Comparison of ENCODE assay signal across 19 cellular contexts in genomic region chrX:45056428-45057145, GRCh38.
DNase-seq lines count a peak whose midpoint lies in the region; ATAC-seq and TF ChIP-seq lines count a peak whose summit lies in the region.
"Had no signal": no experiment of that assay in that cellular context is flagged by ENCODE, and none has a peak within 500 bp of the region (broad histone marks: within the 10 kb centered on the region; RNA-seq: fewer than 3 reads in every experiment).

No MANE protein-coding gene starts in this region.

- no peak overlapping the region for H2BK15ac ChIP-seq in H9 (ENCODE audit: low read depth, low read length)

- H2AK5ac ChIP-seq in H9 (ENCODE audit: insufficient read length, low read length), result no peak overlapping the region

- H3K27ac Mint-ChIP-seq in activated T-helper 17 cell treated with anti-CD3 and anti-CD28 coated beads, Interleukin-2, amount 50 U/mL, for 72 hours, result peak overlapping the region; percentile 34
- H3K27ac Mint-ChIP-seq in H9, result peak overlapping the region in 1 of 3 experiments; percentile 56; a peak in 2 of 7 replicates
- H3K27ac Mint-ChIP-seq: dendritic cell treated with granulocyte-macrophage colony-stimulating factor and Interleukin-4, amounts not matched to agents 40 ng/mL and 50 ng/mL, for 4 days had no signal

- no peak overlapping the region for H3K9ac ChIP-seq in H9 (ENCODE audit: extremely low read depth, insufficient read length, low read length)

- no peak overlapping the region for H3T11ph ChIP-seq in H9 (ENCODE audit: low read length)

- no peak overlapping the region for H3K4me3 Mint-ChIP-seq in activated T-helper 17 cell treated with anti-CD3 and anti-CD28 coated beads, Interleukin-2, amount 50 U/mL, for 72 hours
- no peak overlapping the region for H3K4me3 Mint-ChIP-seq in H9
- H3K4me3 Mint-ChIP-seq: dendritic cell treated with granulocyte-macrophage colony-stimulating factor and Interleukin-4, amounts not matched to agents 40 ng/mL and 50 ng/mL, for 4 days; naive B cell had no signal

- no CpG with 5 or more reads among the region's 2 CpGs for WGBS in H9 (ENCODE audit: extremely low coverage, insufficient read length, low lambda C conversion rate)

- no peak overlapping the region for H3K56ac ChIP-seq in H9 (ENCODE audit: insufficient read length, low read depth, low read length)

- H3K79me1 ChIP-seq in H9 (ENCODE audit: insufficient read depth, low read depth, low read length, poor library complexity, severe bottlenecking), result peaks cover 2% of the 10 kb centered on the region

- H3K36me3 Mint-ChIP-seq in activated T-helper 17 cell treated with anti-CD3 and anti-CD28 coated beads, Interleukin-2, amount 50 U/mL, for 72 hours (ENCODE audit: low read depth), result peaks cover 45% of the 10 kb centered on the region
- H3K36me3 Mint-ChIP-seq in H9 (ENCODE audit: insufficient read depth in 1 of 3, low read depth in 3 of 3), result peaks cover 7 to 35% (median 32%) of the 10 kb centered on the region in 3 experiments; a peak in 6 of 7 replicates

- no peaks in the 10 kb centered on the region for H4K20me1 ChIP-seq in H9 (ENCODE audit: control insufficient read depth, insufficient read depth, insufficient read length)

- no peak for ATAC-seq in activated T-helper 17 cell treated with anti-CD3 and anti-CD28 coated beads, Interleukin-2, amount 50 U/mL, for 72 hours (replicated peaks)
- ATAC-seq: gastrocnemius medialis had no signal

- DNase-seq in AG09309 (ENCODE audit: low read depth), result peak; percentile 24
- peak; percentile 22 for DNase-seq in G401 (ENCODE audit: low spot score)
- peak; percentile 12 for DNase-seq in iris pigment epithelial cell (ENCODE audit: low read depth)
- DNase-seq in stimulated activated CD4-positive, alpha-beta T cell treated with anti-CD3 and anti-CD28 coated beads, Interleukin-1b, Interleukin-23, amount 100 ng/mL, for 48 hours, result no peak
- DNase-seq in H9, result no peak
- DNase-seq in UCSD-AML1 (lab: John Stamatoyannopoulos, UW; ENCODE audit: unreplicated experiment), result no peak
- no peak for DNase-seq in mesenteric fat pad (ENCODE audit: low spot score)
- DNase-seq: DMS53, gastrocnemius medialis, naive B cell, NCI-H1092 treated with DMSO at 0.1 percent for 48 hours, NCI-H2029 treated with DMSO at 0.1 percent for 48 hours, NCI-H510A treated with DMSO at 0.1 percent for 48 hours, uterus had no signal

- no peak overlapping the region for H3K4me2 ChIP-seq in H9 (ENCODE audit: insufficient read depth, insufficient read length, low read length)

- H2BK5ac ChIP-seq in H9 (ENCODE audit: insufficient read length, low read length), result no peak overlapping the region

- H3K27me3 Mint-ChIP-seq in activated T-helper 17 cell treated with anti-CD3 and anti-CD28 coated beads, Interleukin-2, amount 50 U/mL, for 72 hours, result no peaks in the 10 kb centered on the region
- H3K27me3 Mint-ChIP-seq in H9 (ENCODE audit: low read depth), result no peaks in the 10 kb centered on the region
- H3K27me3 Mint-ChIP-seq: dendritic cell treated with granulocyte-macrophage colony-stimulating factor and Interleukin-4, amounts not matched to agents 40 ng/mL and 50 ng/mL, for 4 days; naive B cell had no signal

- in situ Hi-C loops in G401 (cut with HindIII; ENCODE audit: low sequenced_read_pairs), result no loop called here

- no peak overlapping the region for H3K14ac ChIP-seq in H9 (ENCODE audit: insufficient read depth, low read length)

- H3K79me2 ChIP-seq in H9 (ENCODE audit: insufficient read depth, low read length), result peaks cover 1% of the 10 kb centered on the region; the same call in 1 of the 2 replicates

- no peaks in the 10 kb centered on the region for H3K23me2 ChIP-seq in H9 (ENCODE audit: insufficient read length, low read depth, low read length, poor library complexity, severe bottlenecking)

- H2AFZ ChIP-seq in H9 (ENCODE audit: low read length), result no peak overlapping the region

- H3K18ac ChIP-seq in H9 (ENCODE audit: insufficient read length, low read depth, low read length), result no peak overlapping the region

- no peak overlapping the region for H2BK20ac ChIP-seq in H9 (ENCODE audit: low read depth, low read length, poor library complexity, severe bottlenecking)

- no peak overlapping the region for H4K5ac ChIP-seq in H9 (ENCODE audit: insufficient read length, low read depth, low read length)

- H3K9me3 ChIP-seq in H9 (ENCODE audit: control insufficient read depth, low read depth, low read length), result no peaks in the 10 kb centered on the region
- H3K9me3 ChIP-seq: gastrocnemius medialis, HAP-1, right atrium auricular region, suprapubic skin, uterus had no signal

- H3K4me1 Mint-ChIP-seq in activated T-helper 17 cell treated with anti-CD3 and anti-CD28 coated beads, Interleukin-2, amount 50 U/mL, for 72 hours, result peaks cover 9% of the 10 kb centered on the region
- no peaks in the 10 kb centered on the region for H3K4me1 Mint-ChIP-seq in H9

- TF ChIP-seq CTCF in AG09309 (IDR thresholded peaks at IDR 0.05; ENCODE audit: control insufficient read depth, insufficient read depth, low read depth, low read length, missing control alignments) (no peak), H9 (conservative IDR thresholded peaks at IDR 0.05) (no peak)

- H2BK12ac ChIP-seq in H9 (ENCODE audit: insufficient read length, low read depth, low read length), result no peak overlapping the region

- no peak overlapping the region for H3K4me3 ChIP-seq in AG09309 (ENCODE audit: control insufficient read depth, low read depth, low read length)
- H3K4me3 ChIP-seq: gastrocnemius medialis, HAP-1, right atrium auricular region, suprapubic skin, uterus had no signal

- H3K27ac ChIP-seq in H9 (ENCODE audit: insufficient read length, low read depth, low read length), result no peak overlapping the region
- H3K27ac ChIP-seq: gastrocnemius medialis, right atrium auricular region, suprapubic skin, uterus had no signal

- H3K23ac ChIP-seq in H9 (ENCODE audit: insufficient read length, low read depth, low read length), result no peak overlapping the region

- H3K4ac ChIP-seq in H9 (ENCODE audit: low read depth, low read length), result no peak overlapping the region

- H4K8ac ChIP-seq in H9 (replicated peaks; ENCODE audit: insufficient read length, low read depth, low read length), result no peak overlapping the region

- no peaks in the 10 kb centered on the region for H3K4me1 ChIP-seq in H9 (ENCODE audit: insufficient read depth, low read length)
- H3K4me1 ChIP-seq: gastrocnemius medialis, HAP-1, right atrium auricular region, suprapubic skin, uterus had no signal

- no peak overlapping the region for H2BK120ac ChIP-seq in H9 (ENCODE audit: low read depth, low read length, poor library complexity, severe bottlenecking)

- H4K91ac ChIP-seq in H9 (ENCODE audit: insufficient read length, low read depth, low read length), result no peak overlapping the region

- no peaks in the 10 kb centered on the region for H3K9me3 Mint-ChIP-seq in activated T-helper 17 cell treated with anti-CD3 and anti-CD28 coated beads, Interleukin-2, amount 50 U/mL, for 72 hours
- peaks cover 34 to 36% of the 10 kb centered on the region in 2 experiments for H3K9me3 Mint-ChIP-seq in H9
- H3K9me3 Mint-ChIP-seq: dendritic cell treated with granulocyte-macrophage colony-stimulating factor and Interleukin-4, amounts not matched to agents 40 ng/mL and 50 ng/mL, for 4 days; naive B cell had no signal

- H3K27me3 ChIP-seq in H9 (ENCODE audit: insufficient read depth, low read length), result no peaks in the 10 kb centered on the region
- H3K27me3 ChIP-seq: gastrocnemius medialis, right atrium auricular region, suprapubic skin, uterus had no signal

Comparison
In these comparisons a context has a peak if more than half of its experiments do, and no peak if none do; other contexts are left out.
1. DNase-seq: peak in AG09309 (single experiment), G401 (single experiment) and iris pigment epithelial cell (single experiment); none in stimulated activated CD4-positive, alpha-beta T cell treated with anti-CD3 and anti-CD28 coated beads, Interleukin-1b, Interleukin-23, amount 100 ng/mL, for 48 hours (single experiment), H9 (single experiment), UCSD-AML1 (single experiment) and mesenteric fat pad (single experiment).